Comparison of ENCODE assay signal across 2 cellular contexts in the genomic region with DNA sequence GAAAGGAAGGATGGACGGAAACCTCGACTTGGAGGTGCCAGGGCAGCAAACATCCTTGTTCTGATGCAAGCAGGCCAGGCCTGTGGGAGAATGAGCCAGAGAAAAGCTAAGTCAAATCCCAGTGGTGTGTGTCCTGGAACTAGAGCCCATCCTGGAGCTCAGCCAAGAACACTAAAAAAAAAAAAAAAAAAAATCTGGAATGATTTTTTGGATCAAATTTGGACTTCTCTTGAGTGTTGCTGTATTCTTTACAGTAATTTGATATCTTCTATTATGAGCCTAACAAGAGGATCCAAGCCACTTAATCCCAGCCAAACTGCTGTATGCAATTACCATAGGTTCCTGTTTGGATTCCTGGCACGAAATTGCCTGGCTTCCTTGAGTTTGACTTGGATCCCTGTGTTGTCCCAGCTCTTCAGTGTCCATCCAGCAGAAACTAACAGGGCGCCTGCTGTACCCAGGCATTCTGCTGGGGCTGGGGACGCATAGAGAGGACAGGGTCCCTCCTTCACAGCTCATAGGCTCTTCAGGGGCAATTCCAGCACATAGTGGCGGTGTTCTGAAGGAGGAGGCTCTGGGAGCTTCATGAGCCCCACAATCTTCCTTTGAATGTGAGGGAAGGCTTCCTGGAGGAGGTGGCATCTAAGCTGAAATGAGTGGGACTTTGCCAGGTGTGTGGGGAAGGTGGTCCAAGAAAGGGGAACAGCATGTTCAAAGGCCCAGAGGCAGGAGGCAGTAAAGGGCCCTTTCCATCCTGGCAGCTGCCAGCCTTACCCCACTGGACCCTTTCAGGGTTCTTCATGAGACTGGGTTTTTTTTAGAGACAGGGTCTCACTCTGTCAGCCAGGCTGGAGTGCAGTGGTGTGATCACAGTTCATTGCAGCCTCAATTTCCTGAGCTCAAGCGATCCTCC.
TF ChIP-seq lines count a peak whose summit lies in the region.

No MANE protein-coding gene starts in this region.

TF ChIP-seq in SK-N-SH treated with all-trans-retinoic acid at 6 μM for 48 hours, 23 proteins besides CTCF, POLR2A, EP300 and RAD21 (continued from another document):
- no peak for TF ChIP-seq CREB5 (CRISPR knock-in tag; IDR thresholded peaks at IDR 0.05; ENCODE audit: low read depth)
- no peak for TF ChIP-seq GLIS3 (CRISPR knock-in tag; IDR thresholded peaks at IDR 0.05)
- no peak for TF ChIP-seq BACH2 (CRISPR knock-in tag; IDR thresholded peaks at IDR 0.05; ENCODE audit: borderline replicate concordance)
- TF ChIP-seq PPARA (CRISPR knock-in tag; IDR thresholded peaks at IDR 0.05; ENCODE audit: borderline replicate concordance) = no peak

TF ChIP-seq in SK-N-SH, 30 proteins besides CTCF, POLR2A, EP300 and RAD21 (continued from another document):
- TF ChIP-seq FOXJ3 (CRISPR knock-in tag; IDR thresholded peaks at IDR 0.05) (no peak), ZBTB33 (IDR thresholded peaks at IDR 0.05; ENCODE audit: borderline replicate concordance, low read depth) (no peak)
- TF ChIP-seq, protein P1, sequence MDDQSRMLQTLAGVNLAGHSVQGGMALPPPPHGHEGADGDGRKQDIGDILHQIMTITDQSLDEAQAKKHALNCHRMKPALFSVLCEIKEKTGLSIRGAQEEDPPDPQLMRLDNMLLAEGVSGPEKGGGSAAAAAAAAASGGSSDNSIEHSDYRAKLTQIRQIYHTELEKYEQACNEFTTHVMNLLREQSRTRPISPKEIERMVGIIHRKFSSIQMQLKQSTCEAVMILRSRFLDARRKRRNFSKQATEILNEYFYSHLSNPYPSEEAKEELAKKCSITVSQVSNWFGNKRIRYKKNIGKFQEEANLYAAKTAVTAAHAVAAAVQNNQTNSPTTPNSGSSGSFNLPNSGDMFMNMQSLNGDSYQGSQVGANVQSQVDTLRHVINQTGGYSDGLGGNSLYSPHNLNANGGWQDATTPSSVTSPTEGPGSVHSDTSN (IDR thresholded peaks at IDR 0.05) = no peak
